In the genomic region with DNA sequence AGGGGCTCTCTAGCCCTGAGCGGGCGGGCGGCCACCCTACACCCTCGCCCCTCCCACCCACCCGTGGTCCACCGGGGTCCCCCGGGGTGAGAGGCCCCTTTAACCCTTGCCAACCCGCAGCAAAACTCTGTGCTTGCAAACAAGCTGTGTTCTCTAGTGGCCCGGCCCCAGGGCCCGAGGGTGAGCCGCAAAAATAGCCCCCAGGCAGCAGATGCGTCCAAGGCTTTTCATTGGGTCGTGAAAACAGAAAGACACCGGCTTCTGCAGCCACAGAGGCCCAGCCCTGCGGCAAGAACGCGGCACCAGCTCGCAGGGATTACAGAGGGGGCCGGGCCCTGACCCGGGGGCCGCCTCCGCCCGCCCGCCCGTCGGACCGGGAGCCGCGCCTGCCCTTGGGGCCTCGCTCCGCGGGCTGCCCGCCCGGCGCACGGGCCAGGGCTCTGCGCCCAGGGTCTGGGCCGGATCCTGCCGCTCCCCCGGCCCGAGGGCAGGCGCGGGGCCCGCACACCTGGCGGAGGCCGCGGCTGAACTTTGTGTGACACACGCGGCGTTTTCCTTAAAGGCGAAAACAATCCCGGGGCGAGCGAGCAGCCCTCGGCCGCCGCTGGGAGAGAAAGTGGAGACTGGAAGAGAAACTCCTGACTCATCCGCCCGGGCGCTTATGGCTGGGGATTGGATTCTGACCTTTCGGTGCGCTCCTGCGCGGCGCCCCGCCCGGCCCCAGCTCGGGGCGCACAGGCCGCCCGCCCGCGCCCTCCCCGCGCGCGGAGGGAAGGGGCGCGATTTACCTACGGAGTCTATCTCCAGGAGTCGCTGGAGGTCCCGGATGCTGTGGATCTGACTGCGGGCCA, we compare ENCODE assay signal across 1 cellular context.
TF ChIP-seq lines count a peak whose summit lies in the region.

No MANE protein-coding gene starts in this region.

TF ChIP-seq in K562, 482 proteins besides CTCF, POLR2A, EP300 and RAD21 (continued from another document):
- TF ChIP-seq MYNN (IDR thresholded peaks at IDR 0.05): no peak
- TF ChIP-seq MYNN (CRISPR knock-in tag; IDR thresholded peaks at IDR 0.05): no peak
- 0 out of 2 replicates have a peak, but pooled peaks have one; percentile 6 for TF ChIP-seq PHF8 (IDR thresholded peaks at IDR 0.05; ENCODE audit: borderline replicate concordance, low read length)
- TF ChIP-seq, protein P1, sequence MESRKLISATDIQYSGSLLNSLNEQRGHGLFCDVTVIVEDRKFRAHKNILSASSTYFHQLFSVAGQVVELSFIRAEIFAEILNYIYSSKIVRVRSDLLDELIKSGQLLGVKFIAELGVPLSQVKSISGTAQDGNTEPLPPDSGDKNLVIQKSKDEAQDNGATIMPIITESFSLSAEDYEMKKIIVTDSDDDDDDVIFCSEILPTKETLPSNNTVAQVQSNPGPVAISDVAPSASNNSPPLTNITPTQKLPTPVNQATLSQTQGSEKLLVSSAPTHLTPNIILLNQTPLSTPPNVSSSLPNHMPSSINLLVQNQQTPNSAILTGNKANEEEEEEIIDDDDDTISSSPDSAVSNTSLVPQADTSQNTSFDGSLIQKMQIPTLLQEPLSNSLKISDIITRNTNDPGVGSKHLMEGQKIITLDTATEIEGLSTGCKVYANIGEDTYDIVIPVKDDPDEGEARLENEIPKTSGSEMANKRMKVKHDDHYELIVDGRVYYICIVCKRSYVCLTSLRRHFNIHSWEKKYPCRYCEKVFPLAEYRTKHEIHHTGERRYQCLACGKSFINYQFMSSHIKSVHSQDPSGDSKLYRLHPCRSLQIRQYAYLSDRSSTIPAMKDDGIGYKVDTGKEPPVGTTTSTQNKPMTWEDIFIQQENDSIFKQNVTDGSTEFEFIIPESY (CRISPR knock-in tag; IDR thresholded peaks at IDR 0.05): peak; percentile 92
- TF ChIP-seq MCM5 (IDR thresholded peaks at IDR 0.05; ENCODE audit: low read depth): no peak
- TF ChIP-seq, protein P2, sequence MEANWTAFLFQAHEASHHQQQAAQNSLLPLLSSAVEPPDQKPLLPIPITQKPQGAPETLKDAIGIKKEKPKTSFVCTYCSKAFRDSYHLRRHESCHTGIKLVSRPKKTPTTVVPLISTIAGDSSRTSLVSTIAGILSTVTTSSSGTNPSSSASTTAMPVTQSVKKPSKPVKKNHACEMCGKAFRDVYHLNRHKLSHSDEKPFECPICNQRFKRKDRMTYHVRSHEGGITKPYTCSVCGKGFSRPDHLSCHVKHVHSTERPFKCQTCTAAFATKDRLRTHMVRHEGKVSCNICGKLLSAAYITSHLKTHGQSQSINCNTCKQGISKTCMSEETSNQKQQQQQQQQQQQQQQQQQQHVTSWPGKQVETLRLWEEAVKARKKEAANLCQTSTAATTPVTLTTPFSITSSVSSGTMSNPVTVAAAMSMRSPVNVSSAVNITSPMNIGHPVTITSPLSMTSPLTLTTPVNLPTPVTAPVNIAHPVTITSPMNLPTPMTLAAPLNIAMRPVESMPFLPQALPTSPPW (CRISPR knock-in tag; IDR thresholded peaks at IDR 0.05): peak; percentile 23
- TF ChIP-seq NR2C2 (CRISPR knock-in tag; IDR thresholded peaks at IDR 0.05): no peak
- TF ChIP-seq NR2C2 (tag; IDR thresholded peaks at IDR 0.05): peak; percentile 44
- no peak for TF ChIP-seq FOXK1 (CRISPR knock-in tag; IDR thresholded peaks at IDR 0.05; ENCODE audit: borderline replicate concordance)
